Comparison of ENCODE assay signal across 2 cellular contexts in genomic region chr17:2869604-2870003, GRCh38.
TF ChIP-seq lines count a peak whose summit lies in the region.

No MANE protein-coding gene starts in this region.

TF ChIP-seq in HepG2, 621 proteins besides CTCF, POLR2A, EP300 and RAD21:
- TF ChIP-seq, protein P1, sequence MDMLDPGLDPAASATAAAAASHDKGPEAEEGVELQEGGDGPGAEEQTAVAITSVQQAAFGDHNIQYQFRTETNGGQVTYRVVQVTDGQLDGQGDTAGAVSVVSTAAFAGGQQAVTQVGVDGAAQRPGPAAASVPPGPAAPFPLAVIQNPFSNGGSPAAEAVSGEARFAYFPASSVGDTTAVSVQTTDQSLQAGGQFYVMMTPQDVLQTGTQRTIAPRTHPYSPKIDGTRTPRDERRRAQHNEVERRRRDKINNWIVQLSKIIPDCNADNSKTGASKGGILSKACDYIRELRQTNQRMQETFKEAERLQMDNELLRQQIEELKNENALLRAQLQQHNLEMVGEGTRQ (IDR thresholded peaks at IDR 0.05; ENCODE audit: low read depth, low read length): 0 out of 2 replicates have a peak, but pooled peaks have one; percentile 5
- TF ChIP-seq, protein P1 (CRISPR knock-in tag; IDR thresholded peaks at IDR 0.05; ENCODE audit: borderline replicate concordance): no peak; the same call in 1 of the 2 replicates
- TF ChIP-seq THAP11 (CRISPR knock-in tag; IDR thresholded peaks at IDR 0.05) (no peak), RFX5 (IDR thresholded peaks at IDR 0.05; ENCODE audit: low read depth, low read length) (peak; percentile 90), ZSCAN21 (CRISPR knock-in tag; IDR thresholded peaks at IDR 0.05; ENCODE audit: borderline replicate concordance) (no peak), ZNF687 (CRISPR knock-in tag; IDR thresholded peaks at IDR 0.05) (peak; percentile 28; the same call in 1 of the 2 replicates), CHD2 (IDR thresholded peaks at IDR 0.05; ENCODE audit: low read depth, low read length) (no peak), CREB1 (IDR thresholded peaks at IDR 0.05) (no peak), CREB1 (CRISPR knock-in tag; IDR thresholded peaks at IDR 0.05) (no peak), ZMYM2 (CRISPR knock-in tag; IDR thresholded peaks at IDR 0.05) (no peak)
TF ChIP-seq in HepG2: peak in this region for 3.

TF ChIP-seq in IMR-90, 13 proteins besides CTCF, POLR2A, EP300 and RAD21:
- TF ChIP-seq SMC3 (IDR thresholded peaks at IDR 0.05; ENCODE audit: low read depth, low read length) (no peak), CHD1 (IDR thresholded peaks at IDR 0.05; ENCODE audit: low read depth, low read length) (no peak)
